In genomic region chr6:52994031-52994788, GRCh38 we compare ENCODE assay signal across 8 cellular contexts. TPM values are rescaled to one million over a fixed set of nuclear protein-coding genes. Genes with fewer than 3 reads are reported as not detected.
DNase-seq lines count a peak whose midpoint lies in the region; ATAC-seq, FAIRE-seq and TF ChIP-seq lines count a peak whose summit lies in the region.

No MANE protein-coding gene starts in this region.

- FAIRE-seq in GM12878 (lab: Jason Lieb, UNC): no peak

- POLR2A ChIA-PET in AG04450 (lab: Yijun Ruan, JAX) (interaction anchor here (0.6 to 1.3 kb wide), 5 partner anchors 23 to 71 kb away, joined by 3 to 7 read pairs (median 4); partner anchors contain the start of gene FBXO9), GM12878 (lab: Charles Lee) (interaction anchor here (0.9 kb wide), 1 partner anchor 11 kb away, joined by 4 read pairs; no protein-coding TSS in a partner anchor)

- SMC1A ChIA-PET in GM12878 (lab: Charles Lee; ENCODE audit: uncharacterized antibody, unreplicated experiment): interaction anchor here (0.8 to 2.7 kb wide), 7 partner anchors 8 to 100 kb away, joined by 3 to 18 read pairs (median 3); partner anchors contain the start of gene FBXO9

- H3K27me3 ChIP-seq in AG04450 (ENCODE audit: control insufficient read depth, insufficient read depth, low read length) (no peaks in the 10 kb centered on the region), GM12878 (replicated peaks in 1 of 2; ENCODE audit: control insufficient read depth in 2 of 2, insufficient read depth in 2 of 2, low read length in 1 of 2) (no peaks in the 10 kb centered on the region), skeletal muscle satellite cell (ENCODE audit: control insufficient read depth, insufficient read depth, low read length) (no peaks in the 10 kb centered on the region)

- H2AFZ ChIP-seq in GM12878 (ENCODE audit: control insufficient read depth, low read depth, low read length): peak overlapping the region; percentile 54

- H3K4me1 ChIP-seq in GM12878 (ENCODE audit: control insufficient read depth, insufficient read depth, low read length) (no peaks in the 10 kb centered on the region), skeletal muscle satellite cell (ENCODE audit: control insufficient read depth, insufficient read depth, low read length) (peaks cover 34% of the 10 kb centered on the region)

- H3K4me2 ChIP-seq in GM12878 (ENCODE audit: control insufficient read depth, insufficient read depth) (peak overlapping the region; percentile 95), skeletal muscle satellite cell (ENCODE audit: low read length) (peak overlapping the region; percentile 77)

- peak overlapping the region; percentile 58 for H3K9ac ChIP-seq in GM12878 (ENCODE audit: control insufficient read depth, insufficient read depth, low read length)
- H3K9ac ChIP-seq in skeletal muscle satellite cell (ENCODE audit: low read depth, low read length): peak overlapping the region; percentile 91

- no peak for DNase-seq in AG04450 (ENCODE audit: low read depth, low spot score)
- peak; percentile 39 for DNase-seq in NCI-H2227 treated with DMSO at 0.1 percent for 48 hours (lab: John Stamatoyannopoulos, UW)
- DNase-seq in GM12878 (ENCODE audit: low read depth, low spot score): no peak
- DNase-seq in iPS-NIHi11 (ENCODE audit: low spot score): peak; percentile 27
- no peak for DNase-seq in activated CD4-positive, alpha-beta T cell treated with anti-CD3 and anti-CD28 coated beads, Interleukin-2, amount 50 U/mL, for 4 hours
- DNase-seq in CD1c-positive myeloid dendritic cell (ENCODE audit: extremely low spot score): no peak

- no peak for TF ChIP-seq EP300 in GM12878 (IDR thresholded peaks at IDR 0.05; ENCODE audit: borderline replicate concordance in 1 of 2, control insufficient read depth in 1 of 2, low read depth in 2 of 2, low read length in 2 of 2)

- no peaks in the 10 kb centered on the region for H3K79me2 ChIP-seq in GM12878 (ENCODE audit: control insufficient read depth, insufficient read depth, low read length)

- no peak for TF ChIP-seq RAD21 in GM12878 (IDR thresholded peaks at IDR 0.05; ENCODE audit: insufficient read depth, low read depth, low read length)

- TF ChIP-seq CTCF in AG04450 (IDR thresholded peaks at IDR 0.05; ENCODE audit: low read depth, low read length): 0 out of 2 replicates have a peak, but pooled peaks have one; percentile 6
- TF ChIP-seq CTCF in GM12878 (IDR thresholded peaks at IDR 0.05 in 2 of 3, conservative IDR thresholded peaks at IDR 0.05 in 1 of 3; ENCODE audit: control insufficient read depth in 2 of 3, extremely low read depth in 1 of 3, insufficient read depth in 1 of 3, low read depth in 3 of 3, low read length in 3 of 3): no peak

- no peak for TF ChIP-seq POLR2A in GM12878 (IDR thresholded peaks at IDR 0.05; ENCODE audit: low read depth, low read length)

- H3K4me3 ChIP-seq in AG04450 (ENCODE audit: low read depth, low read length) (peak overlapping the region; percentile 81), GM12878 (peak overlapping the region; percentile 97), skeletal muscle satellite cell (ENCODE audit: low read length) (peak overlapping the region; percentile 77)

- peak overlapping the region; percentile 90 for H3K27ac ChIP-seq in AG04450 (ENCODE audit: low read depth, low read length)
- H3K27ac ChIP-seq in GM12878 (ENCODE audit: control insufficient read depth, insufficient read depth): peak overlapping the region; percentile 76; the same call in 1 of the 2 replicates

- RAD21 ChIA-PET in GM12878 (lab: Charles Lee; ENCODE audit: unreplicated experiment): interaction anchor here (1.5 kb wide), 1 partner anchor 490 kb away, joined by 3 read pairs; no protein-coding TSS in a partner anchor

- peak; percentile 4 for ATAC-seq in GM18517 (IDR thresholded peaks at IDR 0.05; ENCODE audit: unreplicated experiment)
- no peak for ATAC-seq in GM12878

- no peaks in the 10 kb centered on the region for H3K36me3 ChIP-seq in GM12878 (ENCODE audit: control insufficient read depth in 2 of 2, insufficient read depth in 2 of 2, low read length in 1 of 2)
- H3K36me3 ChIP-seq in skeletal muscle satellite cell (ENCODE audit: insufficient read depth, low read length): peaks cover 19% of the 10 kb centered on the region

- in situ Hi-C loops in GM12878 (cut with MboI): no loop called here

- CTCF ChIA-PET in AG04450 (lab: Charles Lee): interaction anchor here (0.8 to 3.9 kb wide), 24 partner anchors 11 to 587 kb away, joined by 3 to 45 read pairs (median 4); partner anchors contain the start of gene FBXO9
- CTCF ChIA-PET in GM12878 (lab: Yijun Ruan, JAX): interaction anchor here (1.0 to 3.5 kb wide), 8 partner anchors 11 to 112 kb away, joined by 4 to 24 read pairs (median 5); no protein-coding TSS in a partner anchor

- intact Hi-C loops in GM12878 (cut with micrococcal nuclease; ENCODE audit: unreplicated experiment): loop anchor here (10.0 kb wide), 2 partner anchors 569 to 709 kb away; partner anchors contain the start of genes EFHC1 and MCM3

- no peaks in the 10 kb centered on the region for H4K20me1 ChIP-seq in GM12878 (ENCODE audit: control insufficient read depth, insufficient read depth)

- BruUV-seq in GM12878 (replicated peaks; lab: Mats Ljungman, UMichigan): no TSS peak

- WGBS in GM12878 (ENCODE audit: insufficient coverage, insufficient replicate concordance, low lambda C conversion rate, missing lambda C conversion rate): 69% methylated on average over 28 of the region's 28 CpGs

- H3K9me3 ChIP-seq in AG04450 (ENCODE audit: control insufficient read depth, insufficient read depth, low read length) (no peaks in the 10 kb centered on the region), GM12878 (replicated peaks; ENCODE audit: control insufficient read depth, insufficient read depth, low read length) (no peaks in the 10 kb centered on the region), skeletal muscle satellite cell (replicated peaks; ENCODE audit: low read length) (no peaks in the 10 kb centered on the region)

TF ChIP-seq in GM12878, 131 proteins besides CTCF, POLR2A, EP300 and RAD21:
- TF ChIP-seq NKRF (conservative IDR thresholded peaks at IDR 0.05) (0 out of 2 replicates have a peak, but pooled peaks have one; percentile 35), BHLHE40 (IDR thresholded peaks at IDR 0.05; ENCODE audit: borderline replicate concordance in 1 of 2, low read depth in 2 of 2, low read length in 1 of 2) (no peak)

RNA-seq across cellular contexts. Expression of gene GSTA4, which starts 0.9 kb away (rescaled TPM):
- polyA plus RNA-seq in AG04450 (2011; rRNA removed) (60.2 and 76.7 TPM in 2 replicates), GM12878 (2011; rRNA removed) (1.9 and 2.7 TPM in 2 replicates), GM12878 (2014; fragmentation: Illumina TruSeq; extraction: Trizol) (5.7 and 11.6 TPM in 2 replicates), GM12878 (2014; fragmentation: Nextera tagmentation; extraction: Ambion mirVana) (1 to 10 TPM; 8.6 to 9.7 TPM), GM12878 (2014; rRNA removed) (4.5 TPM in 2 replicates), GM12878 (2016; fragmentation: Nextera tagmentation; extraction: Ambion mirVana) (1 to 10 TPM; 4.4 TPM)
- 11.0 and 15.0 TPM in 2 replicates for polyA minus RNA-seq in AG04450 (2011; rRNA and poly(A)+ RNA removed)
- total RNA-seq in GM12878 (2013; cell fraction: nucleolus; rRNA removed): 1.6 and 2.9 TPM in 2 replicates
- total RNA-seq in GM12878 (2014; rRNA removed) (2.9 and 5.3 TPM in 2 replicates), GM12878 (2014; rRNA removed; fragmentation: Illumina TruSeq; extraction: Trizol) (3.9 and 5.4 TPM in 2 replicates), GM12878 (2021) (3.4 and 4.7 TPM in 2 replicates)
- polyA plus RNA-seq in GM12878 (2011; ENCODE audit: low read depth): 1.4 TPM
- polyA plus RNA-seq in GM12878 (2011; cell fraction: cytosol; rRNA removed): 0.85 and 1.0 TPM in 2 replicates
- 0.61 and 0.64 TPM in 2 replicates for polyA plus RNA-seq in GM12878 (2011; cell fraction: nucleus; rRNA removed)
- polyA plus RNA-seq in GM12878 (2012): 2.1 and 3.4 TPM in 2 replicates
- polyA minus RNA-seq in GM12878 (2011; rRNA and poly(A)+ RNA removed): 1.1 and 1.6 TPM in 2 replicates
- not detected in 2 replicates for polyA minus RNA-seq in GM12878 (2011; cell fraction: cytosol; rRNA and poly(A)+ RNA removed)
- polyA minus RNA-seq in GM12878 (2011; cell fraction: nucleus; rRNA and poly(A)+ RNA removed): 0.38 TPM in 1 of 2 replicates, not detected in the other
- total RNA-seq in skeletal muscle satellite cell (2012; rRNA removed): 35.6 and 45.1 TPM in 2 replicates

Comparison
In these comparisons a context has a peak if more than half of its experiments do, and no peak if none do; other contexts are left out.
1. DNase-seq: peak in NCI-H2227 treated with DMSO at 0.1 percent for 48 hours (single experiment) and iPS-NIHi11 (single experiment); none in AG04450 (single experiment), GM12878 (single experiment), activated CD4-positive, alpha-beta T cell treated with anti-CD3 and anti-CD28 coated beads, Interleukin-2, amount 50 U/mL, for 4 hours (0 of 2) and CD1c-positive myeloid dendritic cell (single experiment).
2. Peak in every context shown above with its lines, with median percentiles within 50 percentile points of each other: H3K4me3 ChIP-seq.